ENCODE assay signal across 10 cellular contexts in the genomic region with DNA sequence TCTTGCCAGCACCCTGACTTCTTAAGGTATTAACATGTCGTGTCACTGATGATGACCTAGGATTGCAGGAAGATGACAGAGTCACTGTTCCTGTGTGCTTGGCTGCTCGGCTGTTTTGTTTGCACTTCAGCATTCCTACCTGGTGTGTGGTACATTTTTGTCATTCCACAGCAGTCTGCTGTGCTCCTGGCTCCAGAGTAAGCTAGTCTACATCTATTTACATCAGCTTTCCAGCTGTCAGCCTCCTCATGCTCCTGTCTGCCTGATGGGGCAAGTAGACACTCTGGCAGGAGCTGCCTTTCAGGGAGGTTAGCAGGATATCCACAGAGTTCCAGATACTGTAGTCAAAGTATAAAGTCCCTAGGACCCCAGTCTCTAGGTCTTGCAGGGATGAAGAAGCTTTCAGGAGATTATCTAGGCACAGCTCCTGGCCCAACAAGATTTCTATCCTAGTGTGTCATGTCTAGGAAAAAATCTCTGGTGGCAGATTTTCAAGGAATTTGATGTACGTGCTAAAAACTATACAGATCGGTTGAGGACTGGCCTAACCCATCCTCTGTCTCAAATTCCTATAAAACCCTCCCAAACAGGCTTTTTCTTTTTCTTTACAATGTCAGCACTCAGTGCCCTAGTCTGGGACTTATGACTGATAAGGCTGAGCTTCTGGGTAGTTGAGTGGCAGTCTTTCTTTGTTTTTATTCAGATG. TPM values are rescaled to one million over a fixed set of nuclear protein-coding genes. Genes with fewer than 3 reads are reported as not detected.
DNase-seq lines count a peak whose midpoint lies in the region; ATAC-seq and TF ChIP-seq lines count a peak whose summit lies in the region.
"Had no signal": no experiment of that assay in that cellular context is flagged by ENCODE, and none has a peak within 500 bp of the region (broad histone marks: within the 10 kb centered on the region; RNA-seq: fewer than 3 reads in every experiment).

No MANE protein-coding gene starts in this region.

- TF ChIP-seq CTCF in LNCaP clone FGC (IDR thresholded peaks at IDR 0.05; ENCODE audit: control insufficient read depth, extremely low read depth, insufficient read depth): no peak
- no peak for TF ChIP-seq CTCF in right lobe of liver (IDR thresholded peaks at IDR 0.05)
- no peak for TF ChIP-seq CTCF in upper lobe of left lung (IDR thresholded peaks at IDR 0.05)

- H3K36me3 ChIP-seq in right lobe of liver (no peaks in the 10 kb centered on the region), upper lobe of left lung (no peaks in the 10 kb centered on the region)

- H3K9me3 Mint-ChIP-seq in dendritic cell treated with granulocyte-macrophage colony-stimulating factor and Interleukin-4, amounts not matched to agents 40 ng/mL and 50 ng/mL, for 4 days: no peaks in the 10 kb centered on the region
- H3K9me3 Mint-ChIP-seq in stimulated activated memory B cell treated with anti-CD40 and anti-IgM and Interleukin-4, amounts not matched to agents 10 μg/mL and 1 μg/mL and 100 μg/mL, for 72 hours: no peaks in the 10 kb centered on the region
- H3K9me3 Mint-ChIP-seq: activated naive CD4-positive, alpha-beta T cell treated with anti-CD3 and anti-CD28 coated beads, Interleukin-2, amount 50 U/mL, for 24 hours had no signal

- H3K4me1 Mint-ChIP-seq in dendritic cell treated with granulocyte-macrophage colony-stimulating factor and Interleukin-4, amounts not matched to agents 40 ng/mL and 50 ng/mL, for 4 days (ENCODE audit: low read depth): peaks cover 31% of the 10 kb centered on the region
- no peaks in the 10 kb centered on the region for H3K4me1 Mint-ChIP-seq in stimulated activated memory B cell treated with anti-CD40 and anti-IgM and Interleukin-4, amounts not matched to agents 10 μg/mL and 1 μg/mL and 100 μg/mL, for 72 hours
- H3K4me1 Mint-ChIP-seq: activated naive CD4-positive, alpha-beta T cell treated with anti-CD3 and anti-CD28 coated beads, Interleukin-2, amount 50 U/mL, for 24 hours had no signal

- peak; percentile 76 for DNase-seq in LNCaP clone FGC (ENCODE audit: low read depth)
- DNase-seq in right lobe of liver: peak in 2 of 3 donors; percentile 49 to 51
- DNase-seq in upper lobe of left lung: peak in 1 of 2 donors; percentile 42
- no peak for DNase-seq in anterior cingulate cortex (lab: John Stamatoyannopoulos, UW)
- DNase-seq in NK-92 (lab: John Stamatoyannopoulos, UW; ENCODE audit: unreplicated experiment): no peak

- 36% methylated on average over 4 of the region's 4 CpGs for WGBS in right lobe of liver (ENCODE audit: insufficient coverage, low coverage, low lambda C conversion rate, missing lambda C conversion rate)
- WGBS in upper lobe of left lung, 2 donors: 50 to 54% methylated on average over 4 of the region's 4 CpGs

- peak overlapping the region; percentile 16 to 49 (median 39) for H3K27ac ChIP-seq in right lobe of liver
- peak overlapping the region; percentile 59 to 87 (median 75) for H3K27ac ChIP-seq in upper lobe of left lung
- H3K27ac ChIP-seq: HL-60 had no signal

- H3K4me1 ChIP-seq in right lobe of liver (peaks cover 0 to 52% (median 26%) of the 10 kb centered on the region in 4 donors), upper lobe of left lung (peaks cover 35 to 62% (median 42%) of the 10 kb centered on the region in 4 donors)

- no peaks in the 10 kb centered on the region for H3K36me3 Mint-ChIP-seq in dendritic cell treated with granulocyte-macrophage colony-stimulating factor and Interleukin-4, amounts not matched to agents 40 ng/mL and 50 ng/mL, for 4 days (ENCODE audit: low read depth)
- no peaks in the 10 kb centered on the region for H3K36me3 Mint-ChIP-seq in stimulated activated memory B cell treated with anti-CD40 and anti-IgM and Interleukin-4, amounts not matched to agents 10 μg/mL and 1 μg/mL and 100 μg/mL, for 72 hours
- H3K36me3 Mint-ChIP-seq: activated naive CD4-positive, alpha-beta T cell treated with anti-CD3 and anti-CD28 coated beads, Interleukin-2, amount 50 U/mL, for 24 hours had no signal

- ATAC-seq in right lobe of liver (peak; percentile 85 to 93 (median 88)), upper lobe of left lung (ENCODE audit: low FRiP score in 2 of 2) (peak; percentile 63 to 87), GM21576 (IDR thresholded peaks at IDR 0.05; ENCODE audit: unreplicated experiment) (no peak)
- no peak for ATAC-seq in stimulated activated memory B cell treated with anti-CD40 and anti-IgM and Interleukin-4, amounts not matched to agents 10 μg/mL and 1 μg/mL and 100 μg/mL, for 72 hours

- H3K9me3 ChIP-seq in right lobe of liver (no peaks in the 10 kb centered on the region), upper lobe of left lung (no peaks in the 10 kb centered on the region)

- H3K27me3 Mint-ChIP-seq in dendritic cell treated with granulocyte-macrophage colony-stimulating factor and Interleukin-4, amounts not matched to agents 40 ng/mL and 50 ng/mL, for 4 days: no peaks in the 10 kb centered on the region
- H3K27me3 Mint-ChIP-seq in stimulated activated memory B cell treated with anti-CD40 and anti-IgM and Interleukin-4, amounts not matched to agents 10 μg/mL and 1 μg/mL and 100 μg/mL, for 72 hours: no peaks in the 10 kb centered on the region
- H3K27me3 Mint-ChIP-seq: activated naive CD4-positive, alpha-beta T cell treated with anti-CD3 and anti-CD28 coated beads, Interleukin-2, amount 50 U/mL, for 24 hours had no signal

- H3K27me3 ChIP-seq in right lobe of liver (no peaks in the 10 kb centered on the region), upper lobe of left lung (no peaks in the 10 kb centered on the region)

- peak; percentile 71 for TF ChIP-seq POLR2A in right lobe of liver (IDR thresholded peaks at IDR 0.05)
- no peak for TF ChIP-seq POLR2A in upper lobe of left lung (IDR thresholded peaks at IDR 0.05)

- H3K4me3 Mint-ChIP-seq in dendritic cell treated with granulocyte-macrophage colony-stimulating factor and Interleukin-4, amounts not matched to agents 40 ng/mL and 50 ng/mL, for 4 days: no peak overlapping the region
- H3K4me3 Mint-ChIP-seq in stimulated activated memory B cell treated with anti-CD40 and anti-IgM and Interleukin-4, amounts not matched to agents 10 μg/mL and 1 μg/mL and 100 μg/mL, for 72 hours: no peak overlapping the region
- H3K4me3 Mint-ChIP-seq: activated naive CD4-positive, alpha-beta T cell treated with anti-CD3 and anti-CD28 coated beads, Interleukin-2, amount 50 U/mL, for 24 hours had no signal

- intact Hi-C loops in dendritic cell treated with granulocyte-macrophage colony-stimulating factor and Interleukin-4, amounts not matched to agents 40 ng/mL and 50 ng/mL, for 4 days (cut with micrococcal nuclease): no loop called here
- intact Hi-C loops in right lobe of liver (cut with DNase I): no loop called here

- no peak for TF ChIP-seq EP300 in upper lobe of left lung (IDR thresholded peaks at IDR 0.05)

- H3K4me3 ChIP-seq in LNCaP clone FGC (ENCODE audit: low read depth, low read length) (no peak overlapping the region), right lobe of liver (no peak overlapping the region), upper lobe of left lung (no peak overlapping the region)

- peak overlapping the region; percentile 74 for H3K27ac Mint-ChIP-seq in dendritic cell treated with granulocyte-macrophage colony-stimulating factor and Interleukin-4, amounts not matched to agents 40 ng/mL and 50 ng/mL, for 4 days
- H3K27ac Mint-ChIP-seq in stimulated activated memory B cell treated with anti-CD40 and anti-IgM and Interleukin-4, amounts not matched to agents 10 μg/mL and 1 μg/mL and 100 μg/mL, for 72 hours: no peak overlapping the region
- H3K27ac Mint-ChIP-seq: activated naive CD4-positive, alpha-beta T cell treated with anti-CD3 and anti-CD28 coated beads, Interleukin-2, amount 50 U/mL, for 24 hours had no signal

RNA-seq across cellular contexts. Expression of a gene that starts 28.5 kb away (rescaled TPM):
- total RNA-seq in right lobe of liver (10 to 100 TPM in 2 of 6 experiments, 1 to 10 TPM in 4; 6.0 to 12.9 (median 9.1) TPM), upper lobe of left lung (10 to 100 TPM; 16.0 to 42.7 (median 28.0) TPM)

Comparison
In these comparisons a context has a peak if more than half of its experiments do, and no peak if none do; other contexts are left out.
1. DNase-seq: peak in LNCaP clone FGC (single experiment) and right lobe of liver (2 of 3); none in anterior cingulate cortex (0 of 58) and NK-92 (single experiment).
2. ATAC-seq: peak in right lobe of liver (4 of 4) and upper lobe of left lung (2 of 2); none in GM21576 (single experiment) and stimulated activated memory B cell treated with anti-CD40 and anti-IgM and Interleukin-4, amounts not matched to agents 10 μg/mL and 1 μg/mL and 100 μg/mL, for 72 hours (single experiment).